Comparison of ENCODE assay signal across 9 cellular contexts in genomic region chr18:58135806-58136331, GRCh38.
DNase-seq lines count a peak whose midpoint lies in the region; ATAC-seq, FAIRE-seq and TF ChIP-seq lines count a peak whose summit lies in the region.
"Had no signal": no experiment of that assay in that cellular context is flagged by ENCODE, and none has a peak within 500 bp of the region (broad histone marks: within the 10 kb centered on the region; RNA-seq: fewer than 3 reads in every experiment).

No MANE protein-coding gene starts in this region.

- H3K4me1 Mint-ChIP-seq in activated T-cell treated with anti-CD3 and anti-CD28 coated beads, Interleukin-2, amount 50 U/mL, for 72 hours (ENCODE audit: low read depth) = peaks cover 11% of the 10 kb centered on the region

- H3K27ac Mint-ChIP-seq in activated T-cell treated with anti-CD3 and anti-CD28 coated beads, Interleukin-2, amount 50 U/mL, for 72 hours = peak overlapping the region; percentile 45

- no peak overlapping the region for H3K27ac ChIP-seq in OCI-LY3 (ENCODE audit: low read length)
- no peak overlapping the region for H3K27ac ChIP-seq in parathyroid adenoma

- no peaks in the 10 kb centered on the region for H3K9me3 Mint-ChIP-seq in activated T-cell treated with anti-CD3 and anti-CD28 coated beads, Interleukin-2, amount 50 U/mL, for 72 hours

- H3K4me2 ChIP-seq in OCI-LY3 (ENCODE audit: low read length) (peak overlapping the region; percentile 92), parathyroid adenoma (ENCODE audit: low read length) (no peak overlapping the region)

- DNase-seq in COLO668 (lab: John Stamatoyannopoulos, UW; ENCODE audit: unreplicated experiment) (peak; percentile 57), HTR-8/SVneo (ENCODE audit: insufficient read length, low spot score) (peak; percentile 69), globus pallidus (ENCODE audit: low spot score) (peak; percentile 70)
- peak; percentile 57 to 62 for DNase-seq in activated T-cell treated with anti-CD3 and anti-CD28 coated beads, Interleukin-2, amount 50 U/mL, for 72 hours

- H3K4me3 Mint-ChIP-seq in activated T-cell treated with anti-CD3 and anti-CD28 coated beads, Interleukin-2, amount 50 U/mL, for 72 hours = peak overlapping the region in 1 of 2 donors; percentile 47

- peaks cover 5% of the 10 kb centered on the region for H3K27me3 Mint-ChIP-seq in activated T-cell treated with anti-CD3 and anti-CD28 coated beads, Interleukin-2, amount 50 U/mL, for 72 hours (ENCODE audit: low read depth)

- FAIRE-seq in HTR-8/SVneo (lab: Jason Lieb, UNC) = peak; percentile 88
- FAIRE-seq: TTC549 had no signal

- H3K9ac ChIP-seq in OCI-LY3 (ENCODE audit: low read length) (peak overlapping the region; percentile 45), parathyroid adenoma (no peak overlapping the region)

- TF ChIP-seq CTCF in OCI-LY3 (IDR thresholded peaks at IDR 0.05; ENCODE audit: low read depth, low read length) = peak; percentile 100
- TF ChIP-seq CTCF in parathyroid adenoma (IDR thresholded peaks at IDR 0.05) = peak; percentile 87

- H3K36me3 Mint-ChIP-seq in activated T-cell treated with anti-CD3 and anti-CD28 coated beads, Interleukin-2, amount 50 U/mL, for 72 hours (ENCODE audit: insufficient read depth in 2 of 2) = no peaks in the 10 kb centered on the region

- H3K9me3 ChIP-seq in OCI-LY3 (ENCODE audit: insufficient read depth, low read length) = no peaks in the 10 kb centered on the region
- H3K9me3 ChIP-seq in parathyroid adenoma (ENCODE audit: control insufficient read depth, low read length) = no peaks in the 10 kb centered on the region

- H2AFZ ChIP-seq in OCI-LY3 (ENCODE audit: low read depth, low read length) (peak overlapping the region; percentile 50), parathyroid adenoma (peak overlapping the region; percentile 56)

- peaks cover 52% of the 10 kb centered on the region for H3K4me1 ChIP-seq in OCI-LY3 (ENCODE audit: low read length)
- H3K4me1 ChIP-seq in parathyroid adenoma = peaks cover 11% of the 10 kb centered on the region

- H3K79me2 ChIP-seq in OCI-LY3 (ENCODE audit: low read length) = peaks cover 66% of the 10 kb centered on the region
- no peaks in the 10 kb centered on the region for H3K79me2 ChIP-seq in parathyroid adenoma

- H3K36me3 ChIP-seq in OCI-LY3 (replicated peaks; ENCODE audit: low read depth, low read length) (no peaks in the 10 kb centered on the region), parathyroid adenoma (ENCODE audit: control insufficient read depth, insufficient read depth, low read length) (no peaks in the 10 kb centered on the region)

- no peaks in the 10 kb centered on the region for H4K20me1 ChIP-seq in OCI-LY3 (ENCODE audit: insufficient read depth, low read length)

- peak overlapping the region; percentile 71 for H3K4me3 ChIP-seq in OCI-LY3 (ENCODE audit: low read length)
- no peak overlapping the region for H3K4me3 ChIP-seq in parathyroid adenoma (ENCODE audit: low read depth, low read length)

- H3K27me3 ChIP-seq in OCI-LY3 (ENCODE audit: low read depth, low read length) (no peaks in the 10 kb centered on the region), parathyroid adenoma (ENCODE audit: control insufficient read depth, insufficient read depth, low read length) (no peaks in the 10 kb centered on the region)

- ATAC-seq in GM19438 (IDR thresholded peaks at IDR 0.05; ENCODE audit: low read depth, unreplicated experiment) (peak; percentile 75), GM18873 (IDR thresholded peaks at IDR 0.05; ENCODE audit: low FRiP score, unreplicated experiment) (no peak)
- ATAC-seq in activated T-cell treated with anti-CD3 and anti-CD28 coated beads, Interleukin-2, amount 50 U/mL, for 72 hours (replicated peaks in 1 of 2) = peak; percentile 72 to 73
